Comparison of ENCODE assay signal across 9 cellular contexts in the genomic region with DNA sequence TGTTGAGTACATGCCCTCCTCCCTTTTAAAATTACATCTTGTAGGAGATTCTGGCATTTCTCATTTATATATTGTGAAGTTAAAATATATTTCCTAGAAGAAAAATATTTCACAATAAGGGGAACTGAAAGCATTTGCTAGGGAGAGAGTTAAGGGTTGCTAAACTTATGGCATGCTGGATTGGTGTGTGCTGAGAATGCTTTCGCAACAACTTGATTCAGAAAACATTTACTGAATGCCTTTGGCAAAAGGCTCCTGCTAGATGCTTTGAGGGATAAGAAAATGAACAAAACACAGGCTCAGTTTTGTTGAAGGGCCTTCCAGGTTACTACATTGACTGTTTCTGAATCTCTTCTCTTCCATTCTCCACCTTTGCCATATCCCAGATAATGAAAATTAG.
DNase-seq lines count a peak whose midpoint lies in the region; ATAC-seq, FAIRE-seq and TF ChIP-seq lines count a peak whose summit lies in the region.
"Had no signal": no experiment of that assay in that cellular context is flagged by ENCODE, and none has a peak within 500 bp of the region (broad histone marks: within the 10 kb centered on the region; RNA-seq: fewer than 3 reads in every experiment).

No MANE protein-coding gene starts in this region.

- H3K9me3 ChIP-seq in HUES48 (ENCODE audit: control insufficient read depth, insufficient read depth, low read length) (no peaks in the 10 kb centered on the region), thoracic aorta (no peaks in the 10 kb centered on the region)

- no peak for FAIRE-seq in urothelium cell line (lab: Jason Lieb, UNC)

- DNase-seq in astrocyte of the hippocampus (ENCODE audit: low read depth, low spot score): peak; percentile 63
- peak; percentile 31 for DNase-seq in kidney tubule cell (ENCODE audit: low spot score)
- no peak for DNase-seq in thoracic aorta (ENCODE audit: low spot score)
- no peak for DNase-seq in NCI-H774 (lab: John Stamatoyannopoulos, UW)
- no peak for DNase-seq in posterior vena cava (ENCODE audit: low spot score)
- no peak for DNase-seq in DMS153 treated with DMSO at 0.1 percent for 48 hours (lab: John Stamatoyannopoulos, UW; ENCODE audit: unreplicated experiment)
- DNase-seq in urothelium cell line (ENCODE audit: low spot score): no peak
- DNase-seq: stimulated activated CD4-positive, alpha-beta T cell treated with anti-CD3 and anti-CD28 coated beads, Interleukin-2, amount 100 ng/mL, for 48 hours had no signal

- H3K9ac ChIP-seq in HUES48 (ENCODE audit: low read depth, low read length): no peak overlapping the region

- intact Hi-C loops in posterior vena cava (cut with DNase I): no loop called here

- H3K27me3 ChIP-seq in HUES48 (ENCODE audit: control insufficient read depth, insufficient read depth, low read length): no peaks in the 10 kb centered on the region
- no peaks in the 10 kb centered on the region for H3K27me3 ChIP-seq in thoracic aorta (replicated peaks; ENCODE audit: insufficient read depth)

- H3K4me1 ChIP-seq in HUES48 (ENCODE audit: control insufficient read depth, insufficient read depth, low read length) (peaks cover 59% of the 10 kb centered on the region), thoracic aorta (ENCODE audit: control insufficient read depth in 1 of 2, low read depth in 2 of 2) (peaks cover 55 to 66% of the 10 kb centered on the region in 2 donors)

- H3K4me3 ChIP-seq in HUES48 (ENCODE audit: low read depth, low read length) (no peak overlapping the region), thoracic aorta (no peak overlapping the region)

- H3K36me3 ChIP-seq in HUES48 (ENCODE audit: control insufficient read depth, insufficient read depth, low read length) (no peaks in the 10 kb centered on the region), thoracic aorta (no peaks in the 10 kb centered on the region)

- H3K27ac ChIP-seq in HUES48 (ENCODE audit: low read depth, low read length) (peak overlapping the region; percentile 3), thoracic aorta (peak overlapping the region in 1 of 2 donors; percentile 39)

- peak; percentile 18 for ATAC-seq in thoracic aorta (ENCODE audit: insufficient number of reproducible peaks, low FRiP score, low read depth)

- TF ChIP-seq CTCF in thoracic aorta (IDR thresholded peaks at IDR 0.05): no peak

Comparison
In these comparisons a context has a peak if more than half of its experiments do, and no peak if none do; other contexts are left out.
1. DNase-seq: peak in astrocyte of the hippocampus (single experiment) and kidney tubule cell (single experiment); none in thoracic aorta (single experiment), NCI-H774 (single experiment), posterior vena cava (single experiment), DMS153 treated with DMSO at 0.1 percent for 48 hours (single experiment) and urothelium cell line (single experiment).